Comparison of ENCODE assay signal across 1 cellular context in genomic region chr16:23031508-23032098, GRCh38.
TF ChIP-seq lines count a peak whose summit lies in the region.

No MANE protein-coding gene starts in this region.

TF ChIP-seq in H1, 55 proteins besides CTCF, POLR2A, EP300 and RAD21:
- TF ChIP-seq RFX5 (IDR thresholded peaks at IDR 0.05; ENCODE audit: borderline replicate concordance, low read depth, low read length) (no peak), NRF1 (IDR thresholded peaks at IDR 0.05; ENCODE audit: low read depth, low read length) (no peak), ASH2L (IDR thresholded peaks at IDR 0.05; ENCODE audit: low read length) (peak; percentile 26), SRF (IDR thresholded peaks at IDR 0.05; ENCODE audit: low read depth, low read length) (peak; percentile 73; the same call in 1 of the 2 replicates), CHD1 (IDR thresholded peaks at IDR 0.05; ENCODE audit: low read depth, low read length) (0 out of 2 replicates have a peak, but pooled peaks have one; percentile 53), TEAD4 (IDR thresholded peaks at IDR 0.05; ENCODE audit: low read depth, low read length) (peak; percentile 8; the same call in 1 of the 2 replicates), CHD2 (IDR thresholded peaks at IDR 0.05; ENCODE audit: low read length) (no peak), JUND (IDR thresholded peaks at IDR 0.05; ENCODE audit: low read length) (peak; percentile 58; the same call in 1 of the 2 replicates), BCL11A (IDR thresholded peaks at IDR 0.05; ENCODE audit: low read depth in 2 of 2, low read length in 2 of 2) (no peak)
